In the genomic region with DNA sequence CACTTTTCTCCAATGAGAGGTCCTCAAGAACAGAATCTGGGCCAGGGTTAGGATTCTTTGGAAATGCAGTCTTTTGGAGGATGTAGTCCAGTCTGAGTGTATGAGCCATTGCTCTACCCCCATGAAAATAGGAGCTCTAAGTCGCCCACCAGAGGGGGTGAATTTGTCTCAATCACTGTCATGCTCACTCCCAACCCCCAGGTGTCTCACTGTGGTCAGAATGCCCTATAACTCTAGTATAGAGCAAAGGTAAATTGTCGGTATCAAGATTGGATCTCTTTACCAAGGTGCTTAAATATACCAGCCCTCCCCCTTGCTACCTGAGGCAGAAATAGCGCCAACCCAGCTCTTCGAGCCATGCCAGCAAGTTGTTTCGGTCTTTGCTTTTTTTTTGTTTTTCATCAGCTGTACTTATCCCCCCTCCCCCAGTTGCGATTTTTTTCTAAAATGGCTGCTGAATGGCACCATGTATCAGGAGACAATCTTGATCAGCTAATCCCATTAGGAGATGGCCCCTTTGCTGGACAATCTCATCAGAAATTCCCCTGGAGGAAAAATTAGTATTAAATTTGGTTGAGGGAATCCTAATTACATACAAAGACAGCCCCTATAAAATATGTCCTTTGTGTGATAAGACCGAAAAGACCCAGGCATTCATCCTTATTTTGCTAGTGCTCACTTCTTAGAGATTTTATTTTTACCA, we compare ENCODE assay signal across 14 cellular contexts.
DNase-seq lines count a peak whose midpoint lies in the region; ATAC-seq and TF ChIP-seq lines count a peak whose summit lies in the region.
"Had no signal": no experiment of that assay in that cellular context is flagged by ENCODE, and none has a peak within 500 bp of the region (broad histone marks: within the 10 kb centered on the region; RNA-seq: fewer than 3 reads in every experiment).

No MANE protein-coding gene starts in this region.

- H3K36me3 ChIP-seq in breast epithelium (no peaks in the 10 kb centered on the region), tibial nerve (no peaks in the 10 kb centered on the region)
- H3K36me3 ChIP-seq in CD4-positive, alpha-beta memory T cell (ENCODE audit: insufficient read depth, low read length), result no peaks in the 10 kb centered on the region
- H3K36me3 ChIP-seq: SJCRH30 had no signal

- H3K36me3 Mint-ChIP-seq in MCF 10A (ENCODE audit: insufficient read depth, unreplicated experiment) (no peaks in the 10 kb centered on the region), chondrocyte (ENCODE audit: low read depth) (no peaks in the 10 kb centered on the region)
- no peaks in the 10 kb centered on the region for H3K36me3 Mint-ChIP-seq in CD4-positive, alpha-beta memory T cell
- H3K36me3 Mint-ChIP-seq: immature natural killer cell had no signal

- TF ChIP-seq CTCF in MCF 10A (IDR thresholded peaks at IDR 0.05; ENCODE audit: unreplicated experiment), result no peak
- TF ChIP-seq CTCF in breast epithelium (IDR thresholded peaks at IDR 0.05), result no peak
- TF ChIP-seq CTCF in chondrocyte (IDR thresholded peaks at IDR 0.05), result peak; percentile 35
- no peak for TF ChIP-seq CTCF in tibial nerve (IDR thresholded peaks at IDR 0.05)

- no peaks in the 10 kb centered on the region for H3K9me3 ChIP-seq in breast epithelium
- H3K9me3 ChIP-seq in tibial nerve, result peaks cover 0 to 6% (median 0%) of the 10 kb centered on the region in 4 donors
- no peaks in the 10 kb centered on the region for H3K9me3 ChIP-seq in CD4-positive, alpha-beta memory T cell (ENCODE audit: control insufficient read depth in 1 of 2, low read length in 2 of 2)
- H3K9me3 ChIP-seq: SJCRH30 had no signal

- H3K27me3 ChIP-seq in breast epithelium (no peaks in the 10 kb centered on the region), tibial nerve (no peaks in the 10 kb centered on the region)
- no peaks in the 10 kb centered on the region for H3K27me3 ChIP-seq in CD4-positive, alpha-beta memory T cell (ENCODE audit: insufficient read depth, low read length)
- H3K27me3 ChIP-seq: SJCRH30 had no signal

- intact Hi-C loops in MCF 10A (cut with micrococcal nuclease) (no loop called here), breast epithelium (cut with DNase I; ENCODE audit: low total_unique reads) (no loop called here)
- intact Hi-C loops in CD4-positive, alpha-beta memory T cell (cut with micrococcal nuclease), result no loop called here

- 81 to 85% methylated on average over 7 of the region's 7 CpGs for WGBS in tibial nerve, 2 donors

- H3K4me3 Mint-ChIP-seq in MCF 10A (ENCODE audit: unreplicated experiment), result no peak overlapping the region
- H3K4me3 Mint-ChIP-seq in chondrocyte (ENCODE audit: unreplicated experiment), result no peak overlapping the region
- H3K4me3 Mint-ChIP-seq in CD4-positive, alpha-beta memory T cell, result no peak overlapping the region
- H3K4me3 Mint-ChIP-seq: immature natural killer cell; nephron progenitor cell; stimulated activated naive CD8-positive, alpha-beta T cell treated with anti-CD3 and anti-CD28 coated beads, Interleukin-15, Interleukin-2, amounts not matched to agents 100 ng/mL and 50 ng/mL, for 24 hours had no signal

- H3K27me3 Mint-ChIP-seq in MCF 10A (ENCODE audit: insufficient read depth, unreplicated experiment) (no peaks in the 10 kb centered on the region), chondrocyte (ENCODE audit: low read depth) (no peaks in the 10 kb centered on the region)
- H3K27me3 Mint-ChIP-seq in CD4-positive, alpha-beta memory T cell, result peaks cover 0 to 8% of the 10 kb centered on the region in 2 donors

- H3K27ac ChIP-seq in breast epithelium (no peak overlapping the region), tibial nerve (no peak overlapping the region)
- no peak overlapping the region for H3K27ac ChIP-seq in CD4-positive, alpha-beta memory T cell (ENCODE audit: low read depth, low read length)
- H3K27ac ChIP-seq: SJCRH30 had no signal

- H3K4me3 ChIP-seq in breast epithelium (no peak overlapping the region), tibial nerve (no peak overlapping the region)
- H3K4me3 ChIP-seq in CD4-positive, alpha-beta memory T cell (ENCODE audit: low read length in 2 of 2), result no peak overlapping the region
- H3K4me3 ChIP-seq: SJCRH30 had no signal

- BruUV-seq in MCF 10A (replicated peaks; lab: Mats Ljungman, UMichigan), result no TSS peak

- no peaks in the 10 kb centered on the region for H3K9me3 Mint-ChIP-seq in MCF 10A (ENCODE audit: unreplicated experiment)
- peaks cover 8% of the 10 kb centered on the region for H3K9me3 Mint-ChIP-seq in chondrocyte (ENCODE audit: low read depth)
- peaks cover 0 to 12% (median 6%) of the 10 kb centered on the region in 8 donors for H3K9me3 Mint-ChIP-seq in CD4-positive, alpha-beta memory T cell

- H3K4me1 ChIP-seq in breast epithelium (no peaks in the 10 kb centered on the region), tibial nerve (no peaks in the 10 kb centered on the region)
- no peaks in the 10 kb centered on the region for H3K4me1 ChIP-seq in CD4-positive, alpha-beta memory T cell (ENCODE audit: insufficient read depth, low read length)

- DNase-seq in MCF 10A (ENCODE audit: unreplicated experiment) (peak; percentile 11), breast epithelium (ENCODE audit: low spot score in 2 of 2) (no peak), NCI-H524 (lab: John Stamatoyannopoulos, UW) (peak; percentile 12 to 59), chondrocyte (ENCODE audit: low spot score) (no peak), tibial nerve (ENCODE audit: low spot score in 2 of 2) (no peak), HCEC 1CT (no peak)
- DNase-seq in CD4-positive, alpha-beta memory T cell, result no peak
- DNase-seq: activated CD8-positive, alpha-beta memory T cell treated with anti-CD3 and anti-CD28 coated beads for 24 hours; immature natural killer cell; NCI-H1694 treated with DMSO at 0.1 percent for 48 hours; nephron progenitor cell; SJCRH30 had no signal

- POLR2A ChIA-PET in MCF 10A (lab: Yijun Ruan, JAX), result no interaction called here
- POLR2A ChIA-PET in CD4-positive, alpha-beta memory T cell (lab: Charles Lee; ENCODE audit: partially characterized antibody), result no interaction called here

- no peak for TF ChIP-seq EP300 in tibial nerve (IDR thresholded peaks at IDR 0.05)

- H3K27ac Mint-ChIP-seq in MCF 10A (ENCODE audit: low read depth, unreplicated experiment) (no peak overlapping the region), chondrocyte (ENCODE audit: unreplicated experiment) (no peak overlapping the region)
- H3K27ac Mint-ChIP-seq in CD4-positive, alpha-beta memory T cell, result no peak overlapping the region
- H3K27ac Mint-ChIP-seq: immature natural killer cell; nephron progenitor cell; stimulated activated naive CD8-positive, alpha-beta T cell treated with anti-CD3 and anti-CD28 coated beads, Interleukin-15, Interleukin-2, amounts not matched to agents 100 ng/mL and 50 ng/mL, for 24 hours had no signal

- TF ChIP-seq POLR2A in breast epithelium (IDR thresholded peaks at IDR 0.05) (no peak), tibial nerve (IDR thresholded peaks at IDR 0.05) (no peak)

- ATAC-seq in GM21381 (IDR thresholded peaks at IDR 0.05; ENCODE audit: unreplicated experiment), result no peak

- H3K4me1 Mint-ChIP-seq in MCF 10A (ENCODE audit: insufficient read depth, unreplicated experiment) (no peaks in the 10 kb centered on the region), chondrocyte (ENCODE audit: low read depth) (peaks cover 17% of the 10 kb centered on the region)
- no peaks in the 10 kb centered on the region for H3K4me1 Mint-ChIP-seq in CD4-positive, alpha-beta memory T cell
- H3K4me1 Mint-ChIP-seq: immature natural killer cell had no signal

- CTCF ChIA-PET in MCF 10A (lab: Yijun Ruan, JAX), result interaction anchor here (0.6 to 1.2 kb wide), 5 partner anchors 18 to 864 kb away, joined by 3 to 5 read pairs (median 3); no protein-coding TSS in a partner anchor
- CTCF ChIA-PET in CD4-positive, alpha-beta memory T cell (lab: Charles Lee; ENCODE audit: partially characterized antibody), result no interaction called here

Comparison
In these comparisons a context has a peak if more than half of its experiments do, and no peak if none do; other contexts are left out.
1. DNase-seq: peak in MCF 10A (single experiment) and NCI-H524 (2 of 2); none in breast epithelium (0 of 2), chondrocyte (single experiment), tibial nerve (0 of 2), HCEC 1CT (single experiment) and CD4-positive, alpha-beta memory T cell (0 of 5).